18 cellular contexts compared by ENCODE assay signal in the genomic region with DNA sequence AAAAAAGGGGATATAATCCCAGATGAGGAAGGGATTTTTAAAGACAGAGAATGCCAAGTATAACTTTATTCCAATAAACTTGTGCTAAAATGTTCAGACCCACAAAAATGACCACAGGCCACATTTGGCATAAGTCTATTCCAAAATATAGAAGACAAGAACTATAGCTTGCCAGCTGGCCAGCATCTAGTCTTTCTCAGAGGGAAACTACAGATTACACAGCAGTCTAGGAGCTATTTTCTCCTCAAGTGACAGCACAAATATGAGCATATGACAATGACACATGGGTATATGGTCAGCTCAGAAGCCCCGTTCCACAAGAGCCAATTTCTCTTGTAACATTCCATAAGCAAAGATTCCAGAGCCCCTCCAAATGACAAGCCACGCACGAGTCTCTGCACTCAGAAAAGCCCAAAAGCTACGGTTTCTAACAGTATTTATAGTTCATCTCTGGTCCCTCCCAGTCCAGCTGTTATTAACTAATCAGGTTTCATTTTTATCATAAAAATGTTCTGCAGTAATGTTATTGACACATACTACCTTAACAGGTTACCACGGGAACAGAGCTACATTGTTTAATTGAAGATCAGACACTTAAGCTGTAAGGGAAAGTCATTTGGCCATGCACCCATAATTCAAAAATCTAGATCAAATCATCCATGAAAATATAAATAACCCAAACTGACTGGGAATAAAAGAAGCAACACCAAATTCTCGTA.
DNase-seq lines count a peak whose midpoint lies in the region; ATAC-seq and TF ChIP-seq lines count a peak whose summit lies in the region.
"Had no signal": no experiment of that assay in that cellular context is flagged by ENCODE, and none has a peak within 500 bp of the region (broad histone marks: within the 10 kb centered on the region; RNA-seq: fewer than 3 reads in every experiment).

No MANE protein-coding gene starts in this region.

- no peak overlapping the region for H3K4me3 ChIP-seq in transverse colon
- H3K4me3 ChIP-seq: colonic mucosa, mucosa of descending colon, upper lobe of left lung had no signal

- H3K4me1 Mint-ChIP-seq in chondrocyte (ENCODE audit: low read depth), result peaks cover 19% of the 10 kb centered on the region
- H3K4me1 Mint-ChIP-seq in activated T-cell treated with anti-CD3 and anti-CD28 coated beads, Interleukin-2, amount 50 U/mL, for 72 hours (ENCODE audit: low read depth), result peaks cover 19% of the 10 kb centered on the region

- H3K27me3 ChIP-seq in transverse colon, result no peaks in the 10 kb centered on the region
- H3K27me3 ChIP-seq: colonic mucosa, foreskin keratinocyte, upper lobe of left lung had no signal

- peak; percentile 40 for DNase-seq in GM10266 (ENCODE audit: extremely low spot score)
- DNase-seq in chondrocyte (ENCODE audit: low spot score), result no peak
- DNase-seq in myocyte (ENCODE audit: low read depth), result peak; percentile 46
- no peak for DNase-seq in omental fat pad (ENCODE audit: low spot score)
- no peak for DNase-seq in transverse colon
- no peak for DNase-seq in activated T-cell treated with anti-CD3 and anti-CD28 coated beads, Interleukin-2, amount 50 U/mL, for 72 hours
- no peak for DNase-seq in NCI-H1092 (lab: John Stamatoyannopoulos, UW)
- DNase-seq: activated naive CD4-positive, alpha-beta T cell; CD8-positive, alpha-beta memory T cell; colonic mucosa; foreskin keratinocyte; left colon; mucosa of descending colon; NCI-H1417 treated with DMSO at 0.1 percent for 48 hours; NCI-H226; stimulated activated naive CD4-positive, alpha-beta T cell treated with Interleukin-2 at 50 U/mL for 16 hours; upper lobe of left lung had no signal

- in situ Hi-C loops in transverse colon (cut with MboI; ENCODE audit: low pct_ligation_motif_present in 1 of 4, low pct_unique_long_range_greater_than_20kb in 1 of 4, low sequenced_read_pairs in 3 of 4), result no loop called here

- no peak for TF ChIP-seq POLR2A in transverse colon (IDR thresholded peaks at IDR 0.05)

- no peaks in the 10 kb centered on the region for H3K27me3 Mint-ChIP-seq in chondrocyte (ENCODE audit: low read depth)
- H3K27me3 Mint-ChIP-seq in activated T-cell treated with anti-CD3 and anti-CD28 coated beads, Interleukin-2, amount 50 U/mL, for 72 hours (ENCODE audit: low read depth), result no peaks in the 10 kb centered on the region

- H3K36me3 Mint-ChIP-seq in chondrocyte (ENCODE audit: low read depth), result peaks cover 10% of the 10 kb centered on the region
- H3K36me3 Mint-ChIP-seq in activated T-cell treated with anti-CD3 and anti-CD28 coated beads, Interleukin-2, amount 50 U/mL, for 72 hours (ENCODE audit: insufficient read depth in 2 of 2), result peaks cover 7 to 8% of the 10 kb centered on the region in 2 donors

- H3K27ac ChIP-seq in transverse colon, result no peak overlapping the region
- H3K27ac ChIP-seq: colonic mucosa, foreskin keratinocyte, upper lobe of left lung had no signal

- no peak for TF ChIP-seq CTCF in GM10266 (IDR thresholded peaks at IDR 0.05; ENCODE audit: control insufficient read depth, insufficient read depth, low read depth, missing control alignments)
- TF ChIP-seq CTCF in chondrocyte (IDR thresholded peaks at IDR 0.05), result no peak
- no peak for TF ChIP-seq CTCF in omental fat pad (IDR thresholded peaks at IDR 0.05)
- TF ChIP-seq CTCF in transverse colon (IDR thresholded peaks at IDR 0.05), result no peak

- no peaks in the 10 kb centered on the region for H3K36me3 ChIP-seq in transverse colon
- H3K36me3 ChIP-seq: colonic mucosa, upper lobe of left lung had no signal

- intact Hi-C loops in transverse colon (cut with DNase I; ENCODE audit: low total_unique reads), result no loop called here

- H3K4me3 Mint-ChIP-seq in chondrocyte (ENCODE audit: unreplicated experiment), result no peak overlapping the region
- no peak overlapping the region for H3K4me3 Mint-ChIP-seq in activated T-cell treated with anti-CD3 and anti-CD28 coated beads, Interleukin-2, amount 50 U/mL, for 72 hours
- H3K4me3 Mint-ChIP-seq: CD8-positive, alpha-beta memory T cell had no signal

- 68 to 75% methylated on average over 5 to 6 of the region's 6 CpGs for WGBS in transverse colon (ENCODE audit: low coverage in 1 of 2), 2 donors

- TF ChIP-seq EP300 in transverse colon (IDR thresholded peaks at IDR 0.05; ENCODE audit: low read depth), result no peak

- peak overlapping the region; percentile 55 for H3K27ac Mint-ChIP-seq in chondrocyte (ENCODE audit: unreplicated experiment)
- H3K27ac Mint-ChIP-seq in activated T-cell treated with anti-CD3 and anti-CD28 coated beads, Interleukin-2, amount 50 U/mL, for 72 hours, result no peak overlapping the region

- peak; percentile 48 for ATAC-seq in HG03159 (IDR thresholded peaks at IDR 0.05; ENCODE audit: unreplicated experiment)
- no peak for ATAC-seq in omental fat pad (ENCODE audit: low FRiP score)
- ATAC-seq in activated T-cell treated with anti-CD3 and anti-CD28 coated beads, Interleukin-2, amount 50 U/mL, for 72 hours (replicated peaks in 1 of 2), result no peak
- ATAC-seq: foreskin keratinocyte, left colon, mucosa of descending colon had no signal

- H3K9me3 Mint-ChIP-seq in chondrocyte (ENCODE audit: low read depth), result peaks cover 9% of the 10 kb centered on the region
- peaks cover 1 to 2% of the 10 kb centered on the region in 2 donors for H3K9me3 Mint-ChIP-seq in activated T-cell treated with anti-CD3 and anti-CD28 coated beads, Interleukin-2, amount 50 U/mL, for 72 hours

- peaks cover 0 to 2% of the 10 kb centered on the region in 2 donors for H3K9me3 ChIP-seq in transverse colon
- H3K9me3 ChIP-seq: colonic mucosa, mucosa of descending colon, upper lobe of left lung had no signal

- H3K4me1 ChIP-seq in transverse colon, result peaks cover 0 to 13% (median 4%) of the 10 kb centered on the region in 4 donors
- H3K4me1 ChIP-seq: colonic mucosa had no signal

Comparison
In these comparisons a context has a peak if more than half of its experiments do, and no peak if none do; other contexts are left out.
1. DNase-seq: peak in GM10266 (single experiment) and myocyte (single experiment); none in chondrocyte (single experiment), omental fat pad (single experiment), transverse colon (single experiment), activated T-cell treated with anti-CD3 and anti-CD28 coated beads, Interleukin-2, amount 50 U/mL, for 72 hours (0 of 2) and NCI-H1092 (single experiment).